Comparison of ENCODE assay signal across 9 cellular contexts in genomic region chr6:44133003-44133931, GRCh38. TPM values are rescaled to one million over a fixed set of nuclear protein-coding genes. Genes with fewer than 3 reads are reported as not detected.
DNase-seq lines count a peak whose midpoint lies in the region; FAIRE-seq and TF ChIP-seq lines count a peak whose summit lies in the region.
"Had no signal": no experiment of that assay in that cellular context is flagged by ENCODE, and none has a peak within 500 bp of the region (broad histone marks: within the 10 kb centered on the region; RNA-seq: fewer than 3 reads in every experiment).

No MANE protein-coding gene starts in this region.

- no peak overlapping the region for H2BK5ac ChIP-seq in mesenchymal stem cell (ENCODE audit: low read depth, low read length, poor library complexity, severe bottlenecking)

- intact Hi-C loops in vagina (cut with DNase I), result no loop called here

- H3K14ac ChIP-seq in mesenchymal stem cell (ENCODE audit: low read length in 2 of 2), result no peak overlapping the region

- no peak overlapping the region for H2AFZ ChIP-seq in mesenchymal stem cell (ENCODE audit: low read depth, low read length)

- H3K9ac ChIP-seq in mesenchymal stem cell (ENCODE audit: low read length), result peak overlapping the region; percentile 61

- peak overlapping the region; percentile 91 for H4K8ac ChIP-seq in mesenchymal stem cell (ENCODE audit: low read length)

- H3K18ac ChIP-seq in mesenchymal stem cell (ENCODE audit: low read depth in 1 of 2, low read length in 2 of 2), result peak overlapping the region; percentile 25 to 46

- peaks cover 52% of the 10 kb centered on the region for H3K79me1 ChIP-seq in mesenchymal stem cell (replicated peaks; ENCODE audit: low read length, poor library complexity, severe bottlenecking)

- H3K4me3 ChIP-seq in mesenchymal stem cell (ENCODE audit: insufficient read depth in 1 of 2, low read depth in 1 of 2, low read length in 2 of 2), result peak overlapping the region in 1 of 2 experiments; percentile 66
- H3K4me3 ChIP-seq in vagina, result peak overlapping the region; percentile 12 to 17

- peak overlapping the region; percentile 0 for H3K4me2 ChIP-seq in mesenchymal stem cell (ENCODE audit: low read length, poor library complexity, severe bottlenecking)

- WGBS in mesenchymal stem cell, result 41% methylated on average over 7 of the region's 9 CpGs

- no peak for TF ChIP-seq POLR2A in H54 (IDR thresholded peaks at IDR 0.05; ENCODE audit: low read depth, low read length)
- TF ChIP-seq POLR2A in vagina (IDR thresholded peaks at IDR 0.05), result no peak

- no peak overlapping the region for H2BK15ac ChIP-seq in mesenchymal stem cell (ENCODE audit: low read depth, poor library complexity, severe bottlenecking)

- peaks cover 20% of the 10 kb centered on the region for H3K4me1 ChIP-seq in mesenchymal stem cell (ENCODE audit: control insufficient read depth, insufficient read depth, low read depth, low read length)
- peaks cover 43% of the 10 kb centered on the region for H3K4me1 ChIP-seq in vagina

- H4K91ac ChIP-seq in mesenchymal stem cell (ENCODE audit: low read length), result peak overlapping the region; percentile 66

- DNase-seq in H54 (ENCODE audit: insufficient read length, low spot score), result peak; percentile 88
- DNase-seq in NCI-H69 (lab: John Stamatoyannopoulos, UW), result peak; percentile 91
- peak; percentile 71 for DNase-seq in ecto neural progenitor cell (ENCODE audit: low spot score)
- DNase-seq in mesenchymal stem cell, result peak; percentile 56
- no peak for DNase-seq in vagina (ENCODE audit: extremely low spot score in 2 of 2)
- DNase-seq in stimulated activated CD4-positive, alpha-beta T cell treated with anti-CD3 and anti-CD28 coated beads, Interleukin-15, amount 100 ng/mL, for 24 hours, result no peak
- no peak for DNase-seq in NOMO-1 (lab: John Stamatoyannopoulos, UW; ENCODE audit: unreplicated experiment in 2 of 2)
- no peak for DNase-seq in NCI-H128 (lab: John Stamatoyannopoulos, UW; ENCODE audit: unreplicated experiment)
- DNase-seq: naive B cell had no signal

- no peak overlapping the region for H3K23ac ChIP-seq in mesenchymal stem cell (ENCODE audit: low read length in 2 of 2)

- H3K36me3 ChIP-seq in mesenchymal stem cell (ENCODE audit: control insufficient read depth in 1 of 2, insufficient read depth in 2 of 2, low read depth in 1 of 2, low read length in 2 of 2), result peaks cover 35 to 47% of the 10 kb centered on the region in 2 experiments
- H3K36me3 ChIP-seq in vagina, result peaks cover 0 to 15% of the 10 kb centered on the region in 2 donors

- H3K4ac ChIP-seq in mesenchymal stem cell (ENCODE audit: low read depth in 1 of 2, low read length in 2 of 2), result peak overlapping the region in 1 of 2 experiments; percentile 66

- H2AK5ac ChIP-seq in mesenchymal stem cell (ENCODE audit: low read length, severe bottlenecking), result no peak overlapping the region

- peak overlapping the region; percentile 29 for H2BK120ac ChIP-seq in mesenchymal stem cell (ENCODE audit: low read depth, low read length)

- no peak overlapping the region for H3K27ac ChIP-seq in mesenchymal stem cell (ENCODE audit: low read length, poor library complexity, severe bottlenecking)
- H3K27ac ChIP-seq in vagina, result peak overlapping the region; percentile 54

- no peak overlapping the region for H2BK12ac ChIP-seq in mesenchymal stem cell (ENCODE audit: low read length in 2 of 2)

- no peak for FAIRE-seq in H54 (lab: Jason Lieb, UNC)

- TF ChIP-seq CTCF in vagina (IDR thresholded peaks at IDR 0.05), result no peak

- H3K27me3 ChIP-seq in mesenchymal stem cell (ENCODE audit: control insufficient read depth in 1 of 2, insufficient read depth in 1 of 2, low read length in 2 of 2) (no peaks in the 10 kb centered on the region), vagina (no peaks in the 10 kb centered on the region)

- H3K9me3 ChIP-seq in mesenchymal stem cell (ENCODE audit: control insufficient read depth, low read length) (no peaks in the 10 kb centered on the region), vagina (no peaks in the 10 kb centered on the region)

RNA-seq across cellular contexts. Expression of gene TMEM63B, which starts 5.9 kb away (rescaled TPM):
- polyA plus RNA-seq in mesenchymal stem cell (2013, experiment 1 of 2), result 28.7 TPM
- polyA plus RNA-seq in mesenchymal stem cell (2013, experiment 2 of 2), result 27.8 TPM
- 32.4 TPM for total RNA-seq in vagina

RNA-seq across cellular contexts. Expression of gene MRPL14, which starts 6.0 kb away (rescaled TPM):
- 59.8 TPM for polyA plus RNA-seq in mesenchymal stem cell (2013, experiment 1 of 2)
- 63.5 TPM for polyA plus RNA-seq in mesenchymal stem cell (2013, experiment 2 of 2)
- total RNA-seq in vagina, result 36.1 TPM

RNA-seq across cellular contexts. Expression of gene CAPN11, which starts 25.4 kb away (rescaled TPM):
- not detected for polyA plus RNA-seq in mesenchymal stem cell (2013, experiment 1 of 2)
- polyA plus RNA-seq in mesenchymal stem cell (2013, experiment 2 of 2), result not detected
- total RNA-seq in vagina, result 2.0 TPM

Comparison
In these comparisons a context has a peak if more than half of its experiments do, and no peak if none do; other contexts are left out.
1. DNase-seq: peak in H54 (single experiment), NCI-H69 (single experiment), ecto neural progenitor cell (single experiment) and mesenchymal stem cell (single experiment); none in vagina (0 of 2), stimulated activated CD4-positive, alpha-beta T cell treated with anti-CD3 and anti-CD28 coated beads, Interleukin-15, amount 100 ng/mL, for 24 hours (single experiment), NOMO-1 (0 of 2) and NCI-H128 (single experiment).